ENCODE assay signal across 14 cellular contexts in the genomic region with DNA sequence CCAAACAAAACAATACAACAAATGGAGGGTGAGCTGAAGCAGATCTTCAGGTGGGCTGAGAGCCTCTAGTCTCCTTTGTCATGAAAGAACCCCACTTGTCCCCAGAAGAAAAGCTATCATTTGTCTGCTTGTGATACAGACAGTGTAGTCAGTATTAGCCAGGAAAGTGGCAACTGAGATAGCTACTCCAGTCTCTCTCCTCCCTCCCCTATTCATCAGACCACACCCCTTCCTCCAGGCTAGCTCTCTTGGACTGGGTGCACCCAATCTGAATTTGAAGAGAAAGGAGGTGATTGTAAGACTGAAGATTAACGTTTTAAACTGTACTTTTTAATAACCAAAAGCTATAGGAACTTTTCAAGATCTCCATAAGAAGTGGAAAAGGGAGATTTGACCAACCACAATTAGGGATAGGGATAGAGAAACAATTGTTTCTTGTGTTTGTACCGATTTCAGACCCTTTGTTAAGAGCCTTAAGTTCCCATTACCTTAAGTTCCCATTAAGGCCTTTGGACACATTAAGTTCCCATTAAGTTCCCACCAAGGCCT. TPM values are rescaled to one million over a fixed set of nuclear protein-coding genes. Genes with fewer than 3 reads are reported as not detected.
DNase-seq lines count a peak whose midpoint lies in the region; ATAC-seq, FAIRE-seq and TF ChIP-seq lines count a peak whose summit lies in the region.
"Had no signal": no experiment of that assay in that cellular context is flagged by ENCODE, and none has a peak within 500 bp of the region (broad histone marks: within the 10 kb centered on the region; RNA-seq: fewer than 3 reads in every experiment).

No MANE protein-coding gene starts in this region.

- no peaks in the 10 kb centered on the region for H3K27me3 ChIP-seq in breast epithelium
- H3K27me3 ChIP-seq in heart left ventricle = peaks cover 0 to 4% (median 0%) of the 10 kb centered on the region in 9 donors
- no peaks in the 10 kb centered on the region for H3K27me3 ChIP-seq in small intestine (ENCODE audit: control insufficient read depth in 2 of 2, insufficient read depth in 2 of 2, low read length in 2 of 2)
- H3K27me3 ChIP-seq in thyroid gland = no peaks in the 10 kb centered on the region
- H3K27me3 ChIP-seq: ovary, tibial artery had no signal

- TF ChIP-seq CTCF in MCF 10A (IDR thresholded peaks at IDR 0.05; ENCODE audit: unreplicated experiment) (no peak), breast epithelium (IDR thresholded peaks at IDR 0.05) (no peak), heart left ventricle (IDR thresholded peaks at IDR 0.05) (no peak), thyroid gland (IDR thresholded peaks at IDR 0.05) (no peak)

- ATAC-seq in heart left ventricle = peak; percentile 49 to 83 (median 76)
- no peak for ATAC-seq in activated CD4-positive, CD25-positive, alpha-beta regulatory T cell treated with anti-CD3 and anti-CD28 coated beads, Interleukin-2, amount 50 U/mL, for 24 hours

- H3K9me3 Mint-ChIP-seq in MCF 10A (ENCODE audit: unreplicated experiment) = no peaks in the 10 kb centered on the region

- no peaks in the 10 kb centered on the region for H3K36me3 ChIP-seq in breast epithelium
- H3K36me3 ChIP-seq in heart left ventricle = no peaks in the 10 kb centered on the region
- no peaks in the 10 kb centered on the region for H3K36me3 ChIP-seq in small intestine (ENCODE audit: control insufficient read depth in 2 of 2, insufficient read depth in 2 of 2, low read length in 2 of 2)
- H3K36me3 ChIP-seq in thyroid gland = no peaks in the 10 kb centered on the region
- H3K36me3 ChIP-seq: ovary, tibial artery had no signal

- no peaks in the 10 kb centered on the region for H3K27me3 Mint-ChIP-seq in MCF 10A (ENCODE audit: insufficient read depth, unreplicated experiment)

- H3K4me1 Mint-ChIP-seq in MCF 10A (ENCODE audit: insufficient read depth, unreplicated experiment) = peaks cover 25% of the 10 kb centered on the region

- WGBS in heart left ventricle, 4 donors = 44 to 52% (median 49%) methylated on average over 2 of the region's 2 CpGs
- WGBS in small intestine, 3 donors = 45 to 46% (median 45%) methylated on average over 2 of the region's 2 CpGs
- WGBS in thyroid gland, 2 donors = 38 to 39% methylated on average over 2 of the region's 2 CpGs

- peak; percentile 20 for DNase-seq in MCF 10A (ENCODE audit: unreplicated experiment)
- no peak for DNase-seq in breast epithelium (ENCODE audit: low spot score in 2 of 2)
- peak; percentile 78 for DNase-seq in OCI-M1 (lab: John Stamatoyannopoulos, UW)
- DNase-seq in heart left ventricle = no peak
- peak; percentile 25 for DNase-seq in small intestine
- DNase-seq in thyroid gland = no peak
- no peak for DNase-seq in kidney tubule cell (ENCODE audit: low spot score)
- DNase-seq: activated CD4-positive, CD25-positive, alpha-beta regulatory T cell; activated CD8-positive, alpha-beta memory T cell treated with anti-CD3 and anti-CD28 coated beads, Interleukin-2, amount 50 U/mL, for 48 hours; NCI-H2081 treated with DMSO at 0.1 percent for 48 hours; ovary; tibial artery had no signal

- no peaks in the 10 kb centered on the region for H3K9me3 ChIP-seq in breast epithelium
- no peaks in the 10 kb centered on the region for H3K9me3 ChIP-seq in heart left ventricle
- H3K9me3 ChIP-seq in small intestine (ENCODE audit: control insufficient read depth, low read depth) = no peaks in the 10 kb centered on the region
- H3K9me3 ChIP-seq in thyroid gland = no peaks in the 10 kb centered on the region
- H3K9me3 ChIP-seq: ovary, tibial artery had no signal

- no TSS peak for BruUV-seq in MCF 10A (replicated peaks; lab: Mats Ljungman, UMichigan)

- no peak for FAIRE-seq in small intestine (lab: Jason Lieb, UNC)

- H3K4me1 ChIP-seq in breast epithelium (peaks cover 4 to 9% of the 10 kb centered on the region in 2 donors), heart left ventricle (peaks cover 0 to 61% (median 32%) of the 10 kb centered on the region in 12 donors), small intestine (ENCODE audit: control insufficient read depth in 2 of 2, insufficient read depth in 1 of 2, low read depth in 1 of 2, low read length in 1 of 2) (peaks cover 0 to 3% of the 10 kb centered on the region in 2 donors), thyroid gland (peaks cover 35 to 50% of the 10 kb centered on the region in 2 donors)

- H3K27ac ChIP-seq in breast epithelium (no peak overlapping the region), heart left ventricle (no peak overlapping the region), small intestine (ENCODE audit: low read depth in 1 of 2, low read length in 1 of 2) (no peak overlapping the region), thyroid gland (no peak overlapping the region)
- H3K27ac ChIP-seq: coronary artery, ovary, tibial artery had no signal

- no peak overlapping the region for H3K4me3 ChIP-seq in breast epithelium
- H3K4me3 ChIP-seq in heart left ventricle = no peak overlapping the region
- H3K4me3 ChIP-seq in small intestine (ENCODE audit: low read depth in 1 of 2, low read length in 2 of 2) = no peak overlapping the region
- no peak overlapping the region for H3K4me3 ChIP-seq in thyroid gland (replicated peaks in 1 of 3)
- H3K4me3 ChIP-seq: coronary artery, ovary, tibial artery had no signal

- no peaks in the 10 kb centered on the region for H3K36me3 Mint-ChIP-seq in MCF 10A (ENCODE audit: insufficient read depth, unreplicated experiment)

- H3K27ac Mint-ChIP-seq in MCF 10A (ENCODE audit: low read depth, unreplicated experiment) = no peak overlapping the region

- POLR2A ChIA-PET in MCF 10A (lab: Yijun Ruan, JAX) = interaction anchor here (1.2 to 5.2 kb wide), 2 partner anchors 12 to 13 kb away, joined by 3 to 48 read pairs; a partner anchor contains a TSS

- intact Hi-C loops in MCF 10A (cut with micrococcal nuclease) = no loop called here
- intact Hi-C loops in breast epithelium (cut with DNase I; ENCODE audit: low total_unique reads) = no loop called here
- intact Hi-C loops in heart left ventricle (cut with DNase I) = no loop called here
- intact Hi-C loops in thyroid gland (cut with DNase I) = no loop called here

- TF ChIP-seq POLR2A in breast epithelium (IDR thresholded peaks at IDR 0.05) = no peak
- TF ChIP-seq POLR2A in heart left ventricle (IDR thresholded peaks at IDR 0.05) = no peak
- TF ChIP-seq POLR2A in thyroid gland (IDR thresholded peaks at IDR 0.05) = no peak

- CTCF ChIA-PET in MCF 10A (lab: Yijun Ruan, JAX) = interaction anchor here (1.4 to 1.5 kb wide), 2 partner anchors 13 to 119 kb away, joined by 3 to 7 read pairs; no protein-coding TSS in a partner anchor

- no peak overlapping the region for H3K4me3 Mint-ChIP-seq in MCF 10A (ENCODE audit: unreplicated experiment)

RNA-seq across cellular contexts. Expression of a gene that starts 14.1 kb away (rescaled TPM):
- 27.3 and 34.3 TPM in 2 replicates for total RNA-seq in MCF 10A (2022)
- 10 to 100 TPM; 49.8 to 87.2 (median 57.4) TPM for total RNA-seq in breast epithelium
- total RNA-seq in heart left ventricle = 10 to 100 TPM; 19.9 to 72.0 (median 46.1) TPM
- polyA plus RNA-seq in heart left ventricle = 10 to 100 TPM in 1 of 2 donors, 1 to 10 TPM in 1; 6.3 to 18.6 TPM
- 10 to 100 TPM in 1 of 3 donors, 1 to 10 TPM in 2; 3.4 to 13.7 (median 5.9) TPM for polyA plus RNA-seq in small intestine
- 10 to 100 TPM; 72.7 to 89.5 (median 84.2) TPM for total RNA-seq in thyroid gland

Comparison
In these comparisons a context has a peak if more than half of its experiments do, and no peak if none do; other contexts are left out.
1. DNase-seq: peak in MCF 10A (single experiment), OCI-M1 (single experiment) and small intestine (single experiment); none in breast epithelium (0 of 2), heart left ventricle (0 of 5), thyroid gland (0 of 2) and kidney tubule cell (single experiment).
2. ATAC-seq: peak in heart left ventricle (4 of 4); none in activated CD4-positive, CD25-positive, alpha-beta regulatory T cell treated with anti-CD3 and anti-CD28 coated beads, Interleukin-2, amount 50 U/mL, for 24 hours (0 of 2).